Comparison of ENCODE assay signal across 1 cellular context in the genomic region with DNA sequence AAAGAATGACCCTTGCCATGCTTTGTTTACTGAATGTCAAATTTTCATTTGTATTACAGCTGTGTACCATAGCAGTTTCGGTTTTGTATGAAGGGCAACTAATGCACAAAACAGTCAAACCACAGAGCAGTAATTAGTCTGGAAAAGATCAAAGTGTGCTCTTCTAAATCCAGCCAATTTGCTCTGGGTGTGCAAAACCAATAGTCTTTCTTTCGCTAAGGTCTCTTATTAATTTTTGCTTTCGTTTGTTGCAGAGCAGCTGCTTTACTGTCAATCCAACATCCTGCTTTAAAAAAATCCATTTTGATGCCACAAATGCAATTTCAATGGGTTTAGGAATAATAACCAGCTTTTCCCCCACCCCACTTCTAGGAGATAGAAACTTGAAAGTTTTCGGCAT.
TF ChIP-seq lines count a peak whose summit lies in the region.

No MANE protein-coding gene starts in this region.

TF ChIP-seq in GM12878, 131 proteins besides CTCF, POLR2A, EP300 and RAD21 (continued from another document and continues in another):
- TF ChIP-seq, protein P1, sequence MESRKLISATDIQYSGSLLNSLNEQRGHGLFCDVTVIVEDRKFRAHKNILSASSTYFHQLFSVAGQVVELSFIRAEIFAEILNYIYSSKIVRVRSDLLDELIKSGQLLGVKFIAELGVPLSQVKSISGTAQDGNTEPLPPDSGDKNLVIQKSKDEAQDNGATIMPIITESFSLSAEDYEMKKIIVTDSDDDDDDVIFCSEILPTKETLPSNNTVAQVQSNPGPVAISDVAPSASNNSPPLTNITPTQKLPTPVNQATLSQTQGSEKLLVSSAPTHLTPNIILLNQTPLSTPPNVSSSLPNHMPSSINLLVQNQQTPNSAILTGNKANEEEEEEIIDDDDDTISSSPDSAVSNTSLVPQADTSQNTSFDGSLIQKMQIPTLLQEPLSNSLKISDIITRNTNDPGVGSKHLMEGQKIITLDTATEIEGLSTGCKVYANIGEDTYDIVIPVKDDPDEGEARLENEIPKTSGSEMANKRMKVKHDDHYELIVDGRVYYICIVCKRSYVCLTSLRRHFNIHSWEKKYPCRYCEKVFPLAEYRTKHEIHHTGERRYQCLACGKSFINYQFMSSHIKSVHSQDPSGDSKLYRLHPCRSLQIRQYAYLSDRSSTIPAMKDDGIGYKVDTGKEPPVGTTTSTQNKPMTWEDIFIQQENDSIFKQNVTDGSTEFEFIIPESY (IDR thresholded peaks at IDR 0.05): no peak
- no peak for TF ChIP-seq SIN3A (IDR thresholded peaks at IDR 0.05; ENCODE audit: low read depth, low read length)
- TF ChIP-seq MEF2B (IDR thresholded peaks at IDR 0.05; ENCODE audit: partially characterized antibody, poor library complexity, severe bottlenecking): peak; percentile 31
- TF ChIP-seq NR2C2 (IDR thresholded peaks at IDR 0.05; ENCODE audit: borderline replicate concordance, control insufficient read depth, insufficient read length, low read depth): no peak
- no peak for TF ChIP-seq SREBF1 (IDR thresholded peaks at IDR 0.05; ENCODE audit: low read length)
- TF ChIP-seq KDM1A (IDR thresholded peaks at IDR 0.05; ENCODE audit: borderline replicate concordance): no peak
- no peak for TF ChIP-seq CEBPB (IDR thresholded peaks at IDR 0.05; ENCODE audit: borderline replicate concordance in 1 of 2, low read depth in 2 of 2, low read length in 2 of 2)
- no peak for TF ChIP-seq BRCA1 (IDR thresholded peaks at IDR 0.05; ENCODE audit: low read depth, low read length)
- no peak for TF ChIP-seq HDGF (IDR thresholded peaks at IDR 0.05)
- no peak for TF ChIP-seq JUND (IDR thresholded peaks at IDR 0.05; ENCODE audit: low read depth, low read length)
- TF ChIP-seq LARP7 (IDR thresholded peaks at IDR 0.05): no peak
- TF ChIP-seq HCFC1 (IDR thresholded peaks at IDR 0.05; ENCODE audit: low read length): no peak
- TF ChIP-seq ZNF207 (IDR thresholded peaks at IDR 0.05; ENCODE audit: borderline replicate concordance): no peak
- TF ChIP-seq, protein P2, sequence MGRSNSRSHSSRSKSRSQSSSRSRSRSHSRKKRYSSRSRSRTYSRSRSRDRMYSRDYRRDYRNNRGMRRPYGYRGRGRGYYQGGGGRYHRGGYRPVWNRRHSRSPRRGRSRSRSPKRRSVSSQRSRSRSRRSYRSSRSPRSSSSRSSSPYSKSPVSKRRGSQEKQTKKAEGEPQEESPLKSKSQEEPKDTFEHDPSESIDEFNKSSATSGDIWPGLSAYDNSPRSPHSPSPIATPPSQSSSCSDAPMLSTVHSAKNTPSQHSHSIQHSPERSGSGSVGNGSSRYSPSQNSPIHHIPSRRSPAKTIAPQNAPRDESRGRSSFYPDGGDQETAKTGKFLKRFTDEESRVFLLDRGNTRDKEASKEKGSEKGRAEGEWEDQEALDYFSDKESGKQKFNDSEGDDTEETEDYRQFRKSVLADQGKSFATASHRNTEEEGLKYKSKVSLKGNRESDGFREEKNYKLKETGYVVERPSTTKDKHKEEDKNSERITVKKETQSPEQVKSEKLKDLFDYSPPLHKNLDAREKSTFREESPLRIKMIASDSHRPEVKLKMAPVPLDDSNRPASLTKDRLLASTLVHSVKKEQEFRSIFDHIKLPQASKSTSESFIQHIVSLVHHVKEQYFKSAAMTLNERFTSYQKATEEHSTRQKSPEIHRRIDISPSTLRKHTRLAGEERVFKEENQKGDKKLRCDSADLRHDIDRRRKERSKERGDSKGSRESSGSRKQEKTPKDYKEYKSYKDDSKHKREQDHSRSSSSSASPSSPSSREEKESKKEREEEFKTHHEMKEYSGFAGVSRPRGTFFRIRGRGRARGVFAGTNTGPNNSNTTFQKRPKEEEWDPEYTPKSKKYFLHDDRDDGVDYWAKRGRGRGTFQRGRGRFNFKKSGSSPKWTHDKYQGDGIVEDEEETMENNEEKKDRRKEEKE (IDR thresholded peaks at IDR 0.05): no peak
- no peak for TF ChIP-seq ATF7 (IDR thresholded peaks at IDR 0.05; ENCODE audit: low read depth)
- no peak for TF ChIP-seq KAT2A (conservative IDR thresholded peaks at IDR 0.05; ENCODE audit: control insufficient read depth, low read depth, low read length)
- TF ChIP-seq ZNF384 (IDR thresholded peaks at IDR 0.05; ENCODE audit: borderline replicate concordance, low read depth, low read length): no peak
- peak; percentile 99 for TF ChIP-seq MTA2 (IDR thresholded peaks at IDR 0.05; ENCODE audit: low read depth)
- no peak for TF ChIP-seq CHD1 (IDR thresholded peaks at IDR 0.05; ENCODE audit: low read depth, low read length)
- no peak for TF ChIP-seq CREM (IDR thresholded peaks at IDR 0.05; ENCODE audit: low read depth)
- no peak for TF ChIP-seq MTA3 (IDR thresholded peaks at IDR 0.05; ENCODE audit: borderline replicate concordance, low read length)
- TF ChIP-seq SREBF2 (IDR thresholded peaks at IDR 0.05; ENCODE audit: low read length): no peak
- peak; percentile 60 for TF ChIP-seq IKZF1 (conservative IDR thresholded peaks at IDR 0.05)
- no peak for TF ChIP-seq NFYA (IDR thresholded peaks at IDR 0.05; ENCODE audit: borderline replicate concordance, low read depth, low read length)
- TF ChIP-seq FOXM1 (IDR thresholded peaks at IDR 0.05; ENCODE audit: low read depth, low read length): no peak
- TF ChIP-seq SRF (IDR thresholded peaks at IDR 0.05; ENCODE audit: low read depth in 2 of 2, low read length in 2 of 2): no peak
- TF ChIP-seq NR2F1 (conservative IDR thresholded peaks at IDR 0.05): peak; percentile 80
- no peak for TF ChIP-seq EGR1 (IDR thresholded peaks at IDR 0.05; ENCODE audit: borderline replicate concordance in 1 of 2, low read depth in 2 of 2, low read length in 2 of 2)
- no peak for TF ChIP-seq BHLHE40 (IDR thresholded peaks at IDR 0.05; ENCODE audit: borderline replicate concordance in 1 of 2, low read depth in 2 of 2, low read length in 1 of 2)
- TF ChIP-seq ASH2L (IDR thresholded peaks at IDR 0.05; ENCODE audit: borderline replicate concordance, low read depth): no peak
- TF ChIP-seq HDAC6 (IDR thresholded peaks at IDR 0.05; ENCODE audit: unreplicated experiment): no peak
- TF ChIP-seq, protein P3, sequence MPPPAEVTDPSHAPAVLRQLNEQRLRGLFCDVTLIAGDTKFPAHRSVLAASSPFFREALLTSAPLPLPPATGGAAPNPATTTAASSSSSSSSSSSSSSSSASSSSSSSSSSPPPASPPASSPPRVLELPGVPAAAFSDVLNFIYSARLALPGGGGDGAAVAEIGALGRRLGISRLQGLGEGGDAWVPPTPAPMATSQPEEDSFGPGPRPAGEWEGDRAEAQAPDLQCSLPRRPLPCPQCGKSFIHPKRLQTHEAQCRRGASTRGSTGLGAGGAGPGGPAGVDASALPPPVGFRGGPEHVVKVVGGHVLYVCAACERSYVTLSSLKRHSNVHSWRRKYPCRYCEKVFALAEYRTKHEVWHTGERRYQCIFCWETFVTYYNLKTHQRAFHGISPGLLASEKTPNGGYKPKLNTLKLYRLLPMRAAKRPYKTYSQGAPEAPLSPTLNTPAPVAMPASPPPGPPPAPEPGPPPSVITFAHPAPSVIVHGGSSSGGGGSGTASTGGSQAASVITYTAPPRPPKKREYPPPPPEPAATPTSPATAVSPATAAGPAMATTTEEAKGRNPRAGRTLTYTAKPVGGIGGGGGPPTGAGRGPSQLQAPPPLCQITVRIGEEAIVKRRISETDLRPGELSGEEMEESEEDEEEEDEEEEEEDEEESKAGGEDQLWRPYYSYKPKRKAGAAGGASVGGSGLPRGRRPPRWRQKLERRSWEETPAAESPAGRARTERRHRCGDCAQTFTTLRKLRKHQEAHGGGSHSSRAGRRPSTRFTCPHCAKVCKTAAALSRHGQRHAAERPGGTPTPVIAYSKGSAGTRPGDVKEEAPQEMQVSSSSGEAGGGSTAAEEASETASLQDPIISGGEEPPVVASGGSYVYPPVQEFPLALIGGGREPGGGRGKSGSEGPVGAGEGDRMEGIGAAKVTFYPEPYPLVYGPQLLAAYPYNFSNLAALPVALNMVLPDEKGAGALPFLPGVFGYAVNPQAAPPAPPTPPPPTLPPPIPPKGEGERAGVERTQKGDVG (CRISPR knock-in tag; IDR thresholded peaks at IDR 0.05): no peak
- TF ChIP-seq YY1 (IDR thresholded peaks at IDR 0.05; ENCODE audit: low read depth, low read length): no peak
- TF ChIP-seq YBX1 (IDR thresholded peaks at IDR 0.05): no peak
- TF ChIP-seq SUZ12 (IDR thresholded peaks at IDR 0.05; ENCODE audit: unreplicated experiment): no peak
- TF ChIP-seq, protein P4, sequence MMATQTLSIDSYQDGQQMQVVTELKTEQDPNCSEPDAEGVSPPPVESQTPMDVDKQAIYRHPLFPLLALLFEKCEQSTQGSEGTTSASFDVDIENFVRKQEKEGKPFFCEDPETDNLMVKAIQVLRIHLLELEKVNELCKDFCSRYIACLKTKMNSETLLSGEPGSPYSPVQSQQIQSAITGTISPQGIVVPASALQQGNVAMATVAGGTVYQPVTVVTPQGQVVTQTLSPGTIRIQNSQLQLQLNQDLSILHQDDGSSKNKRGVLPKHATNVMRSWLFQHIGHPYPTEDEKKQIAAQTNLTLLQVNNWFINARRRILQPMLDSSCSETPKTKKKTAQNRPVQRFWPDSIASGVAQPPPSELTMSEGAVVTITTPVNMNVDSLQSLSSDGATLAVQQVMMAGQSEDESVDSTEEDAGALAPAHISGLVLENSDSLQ (IDR thresholded peaks at IDR 0.05): peak; percentile 63
- no peak for TF ChIP-seq CBX5 (IDR thresholded peaks at IDR 0.05; ENCODE audit: low read depth)
- TF ChIP-seq ESRRA (IDR thresholded peaks at IDR 0.05; ENCODE audit: low read length): no peak
- TF ChIP-seq, protein P5, sequence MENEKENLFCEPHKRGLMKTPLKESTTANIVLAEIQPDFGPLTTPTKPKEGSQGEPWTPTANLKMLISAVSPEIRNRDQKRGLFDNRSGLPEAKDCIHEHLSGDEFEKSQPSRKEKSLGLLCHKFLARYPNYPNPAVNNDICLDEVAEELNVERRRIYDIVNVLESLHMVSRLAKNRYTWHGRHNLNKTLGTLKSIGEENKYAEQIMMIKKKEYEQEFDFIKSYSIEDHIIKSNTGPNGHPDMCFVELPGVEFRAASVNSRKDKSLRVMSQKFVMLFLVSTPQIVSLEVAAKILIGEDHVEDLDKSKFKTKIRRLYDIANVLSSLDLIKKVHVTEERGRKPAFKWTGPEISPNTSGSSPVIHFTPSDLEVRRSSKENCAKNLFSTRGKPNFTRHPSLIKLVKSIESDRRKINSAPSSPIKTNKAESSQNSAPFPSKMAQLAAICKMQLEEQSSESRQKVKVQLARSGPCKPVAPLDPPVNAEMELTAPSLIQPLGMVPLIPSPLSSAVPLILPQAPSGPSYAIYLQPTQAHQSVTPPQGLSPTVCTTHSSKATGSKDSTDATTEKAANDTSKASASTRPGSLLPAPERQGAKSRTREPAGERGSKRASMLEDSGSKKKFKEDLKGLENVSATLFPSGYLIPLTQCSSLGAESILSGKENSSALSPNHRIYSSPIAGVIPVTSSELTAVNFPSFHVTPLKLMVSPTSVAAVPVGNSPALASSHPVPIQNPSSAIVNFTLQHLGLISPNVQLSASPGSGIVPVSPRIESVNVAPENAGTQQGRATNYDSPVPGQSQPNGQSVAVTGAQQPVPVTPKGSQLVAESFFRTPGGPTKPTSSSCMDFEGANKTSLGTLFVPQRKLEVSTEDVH (IDR thresholded peaks at IDR 0.05; ENCODE audit: low read depth, partially characterized antibody): no peak
- TF ChIP-seq, protein P6, sequence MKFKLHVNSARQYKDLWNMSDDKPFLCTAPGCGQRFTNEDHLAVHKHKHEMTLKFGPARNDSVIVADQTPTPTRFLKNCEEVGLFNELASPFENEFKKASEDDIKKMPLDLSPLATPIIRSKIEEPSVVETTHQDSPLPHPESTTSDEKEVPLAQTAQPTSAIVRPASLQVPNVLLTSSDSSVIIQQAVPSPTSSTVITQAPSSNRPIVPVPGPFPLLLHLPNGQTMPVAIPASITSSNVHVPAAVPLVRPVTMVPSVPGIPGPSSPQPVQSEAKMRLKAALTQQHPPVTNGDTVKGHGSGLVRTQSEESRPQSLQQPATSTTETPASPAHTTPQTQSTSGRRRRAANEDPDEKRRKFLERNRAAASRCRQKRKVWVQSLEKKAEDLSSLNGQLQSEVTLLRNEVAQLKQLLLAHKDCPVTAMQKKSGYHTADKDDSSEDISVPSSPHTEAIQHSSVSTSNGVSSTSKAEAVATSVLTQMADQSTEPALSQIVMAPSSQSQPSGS (IDR thresholded peaks at IDR 0.05; ENCODE audit: low read length): no peak
- TF ChIP-seq GATAD2B (conservative IDR thresholded peaks at IDR 0.05; ENCODE audit: low read depth): no peak
- TF ChIP-seq ZNF24 (IDR thresholded peaks at IDR 0.05): no peak
- TF ChIP-seq ZNF622 (IDR thresholded peaks at IDR 0.05): no peak
- TF ChIP-seq CBFB (IDR thresholded peaks at IDR 0.05; ENCODE audit: low read depth): no peak
- no peak for TF ChIP-seq SP1 (IDR thresholded peaks at IDR 0.05; ENCODE audit: low read depth, low read length)
- TF ChIP-seq TBL1XR1 (IDR thresholded peaks at IDR 0.05; ENCODE audit: low read depth, low read length): no peak
- no peak for TF ChIP-seq STAT3 (IDR thresholded peaks at IDR 0.05; ENCODE audit: low read depth, low read length)
- TF ChIP-seq ZBED1 (IDR thresholded peaks at IDR 0.05; ENCODE audit: borderline replicate concordance): no peak
- TF ChIP-seq SPI1 (IDR thresholded peaks at IDR 0.05; ENCODE audit: borderline replicate concordance, insufficient read depth, low read depth, low read length): no peak
- no peak for TF ChIP-seq SMC3 (IDR thresholded peaks at IDR 0.05; ENCODE audit: borderline replicate concordance, low read length)
- TF ChIP-seq, protein P7, sequence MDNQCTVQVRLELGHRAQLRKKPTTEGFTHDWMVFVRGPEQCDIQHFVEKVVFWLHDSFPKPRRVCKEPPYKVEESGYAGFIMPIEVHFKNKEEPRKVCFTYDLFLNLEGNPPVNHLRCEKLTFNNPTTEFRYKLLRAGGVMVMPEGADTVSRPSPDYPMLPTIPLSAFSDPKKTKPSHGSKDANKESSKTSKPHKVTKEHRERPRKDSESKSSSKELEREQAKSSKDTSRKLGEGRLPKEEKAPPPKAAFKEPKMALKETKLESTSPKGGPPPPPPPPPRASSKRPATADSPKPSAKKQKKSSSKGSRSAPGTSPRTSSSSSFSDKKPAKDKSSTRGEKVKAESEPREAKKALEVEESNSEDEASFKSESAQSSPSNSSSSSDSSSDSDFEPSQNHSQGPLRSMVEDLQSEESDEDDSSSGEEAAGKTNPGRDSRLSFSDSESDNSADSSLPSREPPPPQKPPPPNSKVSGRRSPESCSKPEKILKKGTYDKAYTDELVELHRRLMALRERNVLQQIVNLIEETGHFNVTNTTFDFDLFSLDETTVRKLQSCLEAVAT (IDR thresholded peaks at IDR 0.05): 0 out of 2 replicates have a peak, but pooled peaks have one; percentile 60
- TF ChIP-seq, protein P8, sequence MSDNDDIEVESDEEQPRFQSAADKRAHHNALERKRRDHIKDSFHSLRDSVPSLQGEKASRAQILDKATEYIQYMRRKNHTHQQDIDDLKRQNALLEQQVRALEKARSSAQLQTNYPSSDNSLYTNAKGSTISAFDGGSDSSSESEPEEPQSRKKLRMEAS (IDR thresholded peaks at IDR 0.05; ENCODE audit: low read depth, low read length): no peak
- no peak for TF ChIP-seq NFXL1 (IDR thresholded peaks at IDR 0.05; ENCODE audit: borderline replicate concordance)
- TF ChIP-seq MEF2A (IDR thresholded peaks at IDR 0.05; ENCODE audit: insufficient read depth, low read depth, low read length): no peak
- TF ChIP-seq NBN (IDR thresholded peaks at IDR 0.05): no peak
- TF ChIP-seq SIX5 (IDR thresholded peaks at IDR 0.05; ENCODE audit: low read depth, low read length, severe bottlenecking): no peak
